In genomic region chr14:50311974-50312733, GRCh38 we compare ENCODE assay signal across 8 cellular contexts. TPM values are rescaled to one million over a fixed set of nuclear protein-coding genes. Genes with fewer than 3 reads are reported as not detected.
DNase-seq lines count a peak whose midpoint lies in the region; ATAC-seq and TF ChIP-seq lines count a peak whose summit lies in the region.

DMAC2L (plus strand) TSS chr14:50312324; CDS start chr14:50321488, 9,164 bp downstream.
L2HGDH (minus strand) TSS chr14:50312229; CDS start chr14:50312150, 79 bp downstream.

- peak within 1 kb of the TSS; percentile 75 for H3K27ac ChIP-seq in DOHH2 (ENCODE audit: low read depth, low read length)
- H3K27ac ChIP-seq in GM23248: peak within 1 kb of the TSS; percentile 77
- peak within 1 kb of the TSS; percentile 67 for H3K27ac ChIP-seq in Karpas-422 (ENCODE audit: low read length)
- H3K27ac ChIP-seq in fibroblast of lung (ENCODE audit: insufficient read depth, low read length): peak within 1 kb of the TSS; percentile 80

- H3K27ac Mint-ChIP-seq in activated T-helper 1 cell treated with anti-CD3 and anti-CD28 coated beads, Interleukin-12 subunit alpha, Interleukin-12 subunit beta, Interleukin-2, Interleukin-4 antibody, amounts not matched to agents 30 ng/mL and 10 ng/mL and 1 ng/mL, durations not matched to agents 14 hours and 24 hours and 36 hours: peak within 1 kb of the TSS; percentile 99
- H3K27ac Mint-ChIP-seq in natural killer cell: peak within 1 kb of the TSS; percentile 94 to 95

- TF ChIP-seq CTCF in DOHH2 (IDR thresholded peaks at IDR 0.05; ENCODE audit: low read depth, low read length, poor library complexity, severe bottlenecking) (no peak), fibroblast of lung (conservative IDR thresholded peaks at IDR 0.05 in 1 of 2, IDR thresholded peaks at IDR 0.05 in 1 of 2; ENCODE audit: low read depth in 1 of 2, low read length in 2 of 2) (no peak), natural killer cell (IDR thresholded peaks at IDR 0.05) (no peak)

- H3K4me3 Mint-ChIP-seq in activated T-helper 1 cell treated with anti-CD3 and anti-CD28 coated beads, Interleukin-12 subunit alpha, Interleukin-12 subunit beta, Interleukin-2, Interleukin-4 antibody, amounts not matched to agents 30 ng/mL and 10 ng/mL and 1 ng/mL, durations not matched to agents 14 hours and 24 hours and 36 hours: peak within 1 kb of the TSS; percentile 92
- H3K4me3 Mint-ChIP-seq in natural killer cell: peak within 1 kb of the TSS; percentile 94

- H3K4me3 ChIP-seq in DOHH2 (ENCODE audit: low read length): peak within 1 kb of the TSS; percentile 95
- peak within 1 kb of the TSS; percentile 80 for H3K4me3 ChIP-seq in GM23248
- peak within 1 kb of the TSS; percentile 77 for H3K4me3 ChIP-seq in Karpas-422 (ENCODE audit: low read length)
- H3K4me3 ChIP-seq in fibroblast of lung (replicated peaks in 1 of 4; ENCODE audit: control extremely low read depth in 1 of 4, insufficient read depth in 1 of 4, low read depth in 3 of 4, low read length in 4 of 4): peak within 1 kb of the TSS; percentile 69 to 90 (median 83)

- intact Hi-C loops in activated T-helper 1 cell treated with anti-CD3 and anti-CD28 coated beads, Interleukin-12 subunit alpha, Interleukin-12 subunit beta, Interleukin-2, Interleukin-4 antibody, amounts not matched to agents 30 ng/mL and 10 ng/mL and 1 ng/mL, durations not matched to agents 14 hours and 24 hours and 36 hours (cut with micrococcal nuclease): loop anchor here (1.0 to 5.0 kb wide), 16 partner anchors 9 to 725 kb away; partner anchors contain the start of genes CDKL1, MAP4K5, MGAT2 and NIN
- intact Hi-C loops in natural killer cell (cut with micrococcal nuclease): loop anchor here (1.0 to 10.0 kb wide), 5 partner anchors 9 to 687 kb away; partner anchors contain the start of genes MAP4K5, MGAT2, RPL36AL and SOS2

- WGBS in GM23248 (ENCODE audit: low coverage in 1 of 2, low lambda C conversion rate in 2 of 2, missing lambda C conversion rate in 2 of 2), 2 experiments: 1 to 3% methylated on average over 42 to 82 of the region's 83 CpGs

- H3K36me3 Mint-ChIP-seq in activated T-helper 1 cell treated with anti-CD3 and anti-CD28 coated beads, Interleukin-12 subunit alpha, Interleukin-12 subunit beta, Interleukin-2, Interleukin-4 antibody, amounts not matched to agents 30 ng/mL and 10 ng/mL and 1 ng/mL, durations not matched to agents 14 hours and 24 hours and 36 hours (ENCODE audit: low read depth): peaks cover 10% of the 10 kb centered on the region
- H3K36me3 Mint-ChIP-seq in natural killer cell: no peaks in the 10 kb centered on the region

- peaks cover 46% of the 10 kb centered on the region for H3K4me1 Mint-ChIP-seq in activated T-helper 1 cell treated with anti-CD3 and anti-CD28 coated beads, Interleukin-12 subunit alpha, Interleukin-12 subunit beta, Interleukin-2, Interleukin-4 antibody, amounts not matched to agents 30 ng/mL and 10 ng/mL and 1 ng/mL, durations not matched to agents 14 hours and 24 hours and 36 hours (ENCODE audit: low read depth)
- peaks cover 27 to 46% of the 10 kb centered on the region in 2 donors for H3K4me1 Mint-ChIP-seq in natural killer cell

- H2AFZ ChIP-seq in GM23248 (peak within 1 kb of the TSS; percentile 98), Karpas-422 (ENCODE audit: low read length) (peak within 1 kb of the TSS; percentile 61), fibroblast of lung (ENCODE audit: low read length) (peak within 1 kb of the TSS; percentile 91)

- in situ Hi-C loops in GM23248 (cut with MboI): no loop called here

- H3K79me2 ChIP-seq in DOHH2 (ENCODE audit: control insufficient read depth, low read length) (peaks cover 67% of the 10 kb centered on the region), GM23248 (ENCODE audit: insufficient read depth) (peaks cover 11% of the 10 kb centered on the region; the same call in 1 of the 2 replicates), Karpas-422 (ENCODE audit: low read length) (peaks cover 86% of the 10 kb centered on the region), fibroblast of lung (ENCODE audit: control insufficient read depth, insufficient read depth, low read length) (no peaks in the 10 kb centered on the region)

- H4K20me1 ChIP-seq in DOHH2 (ENCODE audit: control insufficient read depth, insufficient read depth, low read depth, low read length) (no peaks in the 10 kb centered on the region), GM23248 (ENCODE audit: insufficient read depth) (no peaks in the 10 kb centered on the region), Karpas-422 (ENCODE audit: insufficient read depth, low read depth, low read length) (no peaks in the 10 kb centered on the region), fibroblast of lung (ENCODE audit: control insufficient read depth, extremely low read depth, insufficient read depth, low read length) (no peaks in the 10 kb centered on the region)

- peaks cover 12% of the 10 kb centered on the region for H3K9me3 ChIP-seq in DOHH2 (ENCODE audit: control insufficient read depth, insufficient read depth, low read length)
- no peaks in the 10 kb centered on the region for H3K9me3 ChIP-seq in GM23248 (ENCODE audit: low read depth)
- 0 out of 2 replicates have a peak, but pooled peaks cover 2% of the 10 kb centered on the region for H3K9me3 ChIP-seq in Karpas-422 (ENCODE audit: low read length)
- no peaks in the 10 kb centered on the region for H3K9me3 ChIP-seq in fibroblast of lung (ENCODE audit: control insufficient read depth, insufficient read depth, low read depth, low read length)

- H3K36me3 ChIP-seq in DOHH2 (ENCODE audit: control insufficient read depth, low read length) (peaks cover 26% of the 10 kb centered on the region), GM23248 (ENCODE audit: low read depth) (no peaks in the 10 kb centered on the region), Karpas-422 (ENCODE audit: insufficient read depth, low read length) (peaks cover 24% of the 10 kb centered on the region), fibroblast of lung (ENCODE audit: control insufficient read depth, insufficient read depth, low read length) (no peaks in the 10 kb centered on the region)

- H3K9ac ChIP-seq in GM23248: peak within 1 kb of the TSS; percentile 81
- H3K9ac ChIP-seq in Karpas-422 (ENCODE audit: low read length): peak within 1 kb of the TSS; percentile 76
- peak within 1 kb of the TSS; percentile 84 for H3K9ac ChIP-seq in fibroblast of lung (ENCODE audit: insufficient read depth, low read length)

- H3K4me2 ChIP-seq in DOHH2 (ENCODE audit: low read length) (peak within 1 kb of the TSS; percentile 91), GM23248 (ENCODE audit: unreplicated experiment) (peak within 1 kb of the TSS; percentile 94), Karpas-422 (ENCODE audit: low read depth, low read length, poor library complexity, severe bottlenecking) (peak within 1 kb of the TSS; percentile 80), fibroblast of lung (ENCODE audit: extremely low read depth, insufficient read depth, low read length) (peak within 1 kb of the TSS; percentile 93)

- H3K4me1 ChIP-seq in DOHH2 (ENCODE audit: control insufficient read depth, low read length) (peaks cover 22% of the 10 kb centered on the region), GM23248 (ENCODE audit: insufficient read depth) (peaks cover 11% of the 10 kb centered on the region), Karpas-422 (ENCODE audit: low read length) (peaks cover 27% of the 10 kb centered on the region), fibroblast of lung (ENCODE audit: control insufficient read depth, extremely low read depth, insufficient read depth, low read length) (peaks cover 2% of the 10 kb centered on the region)

- H3K9me2 ChIP-seq in DOHH2 (replicated peaks; ENCODE audit: control insufficient read depth, low read length) (no peaks in the 10 kb centered on the region), GM23248 (ENCODE audit: insufficient read depth) (no peaks in the 10 kb centered on the region), Karpas-422 (replicated peaks; ENCODE audit: insufficient read depth, low read length) (no peaks in the 10 kb centered on the region)

- ATAC-seq in natural killer cell: peak; percentile 90 to 98 (median 90)

- H3K9me3 Mint-ChIP-seq in activated T-helper 1 cell treated with anti-CD3 and anti-CD28 coated beads, Interleukin-12 subunit alpha, Interleukin-12 subunit beta, Interleukin-2, Interleukin-4 antibody, amounts not matched to agents 30 ng/mL and 10 ng/mL and 1 ng/mL, durations not matched to agents 14 hours and 24 hours and 36 hours: peaks cover 6% of the 10 kb centered on the region
- H3K9me3 Mint-ChIP-seq in natural killer cell: no peaks in the 10 kb centered on the region

- H3K27me3 Mint-ChIP-seq in activated T-helper 1 cell treated with anti-CD3 and anti-CD28 coated beads, Interleukin-12 subunit alpha, Interleukin-12 subunit beta, Interleukin-2, Interleukin-4 antibody, amounts not matched to agents 30 ng/mL and 10 ng/mL and 1 ng/mL, durations not matched to agents 14 hours and 24 hours and 36 hours (ENCODE audit: insufficient read depth): peaks cover 2% of the 10 kb centered on the region
- H3K27me3 Mint-ChIP-seq in natural killer cell (ENCODE audit: low read depth in 2 of 2): no peaks in the 10 kb centered on the region

- no peaks in the 10 kb centered on the region for H3K27me3 ChIP-seq in DOHH2 (ENCODE audit: control insufficient read depth, low read length)
- no peaks in the 10 kb centered on the region for H3K27me3 ChIP-seq in GM23248 (replicated peaks; ENCODE audit: insufficient read depth)
- H3K27me3 ChIP-seq in Karpas-422 (ENCODE audit: low read length): no peaks in the 10 kb centered on the region
- H3K27me3 ChIP-seq in fibroblast of lung (ENCODE audit: control insufficient read depth, insufficient read depth, low read length): no peaks in the 10 kb centered on the region

- no peaks in the 10 kb centered on the region for H3F3A ChIP-seq in DOHH2 (ENCODE audit: control insufficient read depth, insufficient read depth)
- H3F3A ChIP-seq in GM23248 (ENCODE audit: insufficient read depth): no peaks in the 10 kb centered on the region

- peak; percentile 97 for DNase-seq in GM23248
- peak; percentile 100 for DNase-seq in Karpas-422
- peak; percentile 91 for DNase-seq in RPMI7951 (ENCODE audit: low read depth)
- peak; percentile 92 for DNase-seq in activated T-helper 1 cell treated with anti-CD3 and anti-CD28 coated beads, Interleukin-12 subunit alpha, Interleukin-12 subunit beta, Interleukin-2, Interleukin-4 antibody, amounts not matched to agents 30 ng/mL and 10 ng/mL and 1 ng/mL, durations not matched to agents 14 hours and 24 hours and 36 hours (ENCODE audit: low spot score)
- peak; percentile 88 to 92 for DNase-seq in fibroblast of lung (ENCODE audit: low read depth in 2 of 2)
- peak; percentile 89 for DNase-seq in natural killer cell
- DNase-seq in stimulated activated naive CD4-positive, alpha-beta T cell treated with Interleukin-2 at 50 U/mL for 16 hours (lab: John Stamatoyannopoulos, UW): peak; percentile 90

RNA-seq across cellular contexts. Expression of gene DMAC2L, which starts in this region (rescaled TPM):
- 4.4 and 7.8 TPM in 2 replicates for total RNA-seq in GM23248 (2014; rRNA removed; shearing (Covaris generic))
- polyA plus RNA-seq in GM23248 (2016; fragmentation: Nextera tagmentation; extraction: Ambion mirVana) (12.3 and 15.9 TPM in 2 replicates), fibroblast of lung (12.9 and 17.6 TPM in 2 replicates)
- 31.9 and 38.6 TPM in 2 replicates for total RNA-seq in Karpas-422 (2014; rRNA removed; shearing (Covaris generic); ENCODE audit: low replicate concordance)
- total RNA-seq in RPMI7951 (2014; rRNA removed; shearing (Covaris generic)): 8.8 and 9.0 TPM in 2 replicates
- 14.4 and 17.9 TPM in 2 replicates for total RNA-seq in activated T-helper 1 cell treated with anti-CD3 and anti-CD28 coated beads, Interleukin-12 subunit alpha, Interleukin-12 subunit beta, Interleukin-2, Interleukin-4 antibody, amounts not matched to agents 30 ng/mL and 10 ng/mL and 1 ng/mL, durations not matched to agents 14 hours and 24 hours and 36 hours
- total RNA-seq in fibroblast of lung (3.1 and 4.8 TPM in 2 replicates), natural killer cell (10 to 100 TPM; 24.7 to 28.7 (median 25.0) TPM)
- polyA plus RNA-seq in fibroblast of lung (2012): 10.7 and 12.4 TPM in 2 replicates
- 0.48 and 1.3 TPM in 2 replicates for polyA minus RNA-seq in fibroblast of lung (ENCODE audit: low replicate concordance)

RNA-seq across cellular contexts. Expression of gene L2HGDH, which starts in this region (rescaled TPM):
- 1.3 and 2.6 TPM in 2 replicates for total RNA-seq in GM23248 (2014; rRNA removed; shearing (Covaris generic))
- polyA plus RNA-seq in GM23248 (2016; fragmentation: Nextera tagmentation; extraction: Ambion mirVana) (1.8 and 2.0 TPM in 2 replicates), fibroblast of lung (3.0 and 3.9 TPM in 2 replicates)
- total RNA-seq in Karpas-422 (2014; rRNA removed; shearing (Covaris generic); ENCODE audit: low replicate concordance): 32.9 and 42.7 TPM in 2 replicates
- total RNA-seq in RPMI7951 (2014; rRNA removed; shearing (Covaris generic)): 4.3 and 5.5 TPM in 2 replicates
- 14.7 and 16.2 TPM in 2 replicates for total RNA-seq in activated T-helper 1 cell treated with anti-CD3 and anti-CD28 coated beads, Interleukin-12 subunit alpha, Interleukin-12 subunit beta, Interleukin-2, Interleukin-4 antibody, amounts not matched to agents 30 ng/mL and 10 ng/mL and 1 ng/mL, durations not matched to agents 14 hours and 24 hours and 36 hours
- total RNA-seq in fibroblast of lung (3.1 and 3.8 TPM in 2 replicates), natural killer cell (1 to 10 TPM; 4.2 to 5.6 (median 5.4) TPM)
- 3.4 and 4.1 TPM in 2 replicates for polyA plus RNA-seq in fibroblast of lung (2012)
- 0.89 and 3.4 TPM in 2 replicates for polyA minus RNA-seq in fibroblast of lung (ENCODE audit: low replicate concordance)

Comparison
In these comparisons a context has a peak if more than half of its experiments do, and no peak if none do; other contexts are left out.
1. Peak in every context shown above with its lines: DNase-seq, ATAC-seq, H3K4me3 ChIP-seq and H3K27ac ChIP-seq.